ENCODE assay signal across 10 cellular contexts in genomic region chr2:231621051-231621879, GRCh38. TPM values are rescaled to one million over a fixed set of nuclear protein-coding genes. Genes with fewer than 3 reads are reported as not detected.
DNase-seq lines count a peak whose midpoint lies in the region; ATAC-seq and TF ChIP-seq lines count a peak whose summit lies in the region.
"Had no signal": no experiment of that assay in that cellular context is flagged by ENCODE, and none has a peak within 500 bp of the region (broad histone marks: within the 10 kb centered on the region; RNA-seq: fewer than 3 reads in every experiment).

No MANE protein-coding gene starts in this region.

- DNase-seq in stimulated activated naive CD4-positive, alpha-beta T cell treated with Interleukin-2 at 50 U/mL for 16 hours (lab: John Stamatoyannopoulos, UW) = peak; percentile 5
- no peak for DNase-seq in stimulated activated naive CD4-positive, alpha-beta T cell (lab: John Stamatoyannopoulos, UW)
- DNase-seq in caudate nucleus (lab: John Stamatoyannopoulos, UW) (peak in 13 of 61 donors; percentile 13 to 69 (median 27)), mucosa of descending colon (no peak), aorta (no peak), RWPE1 (ENCODE audit: low spot score) (no peak)
- DNase-seq: kidney glomerular epithelial cell had no signal

- H3K9me3 ChIP-seq in mucosa of descending colon = no peaks in the 10 kb centered on the region
- H3K9me3 ChIP-seq in aorta (ENCODE audit: control insufficient read depth, low read length) = no peaks in the 10 kb centered on the region

- H3K4me3 ChIP-seq in mucosa of descending colon (no peak overlapping the region), aorta (ENCODE audit: low read length in 2 of 2) (no peak overlapping the region)

- peak; percentile 27 for ATAC-seq in mucosa of descending colon
- ATAC-seq in aorta (ENCODE audit: low FRiP score) = peak; percentile 43
- ATAC-seq in GM19035 (IDR thresholded peaks at IDR 0.05; ENCODE audit: unreplicated experiment) = no peak
- no peak for ATAC-seq in GM21825 (IDR thresholded peaks at IDR 0.05; ENCODE audit: unreplicated experiment)

- TF ChIP-seq CTCF in mucosa of descending colon (IDR thresholded peaks at IDR 0.05) (no peak), RWPE1 (conservative IDR thresholded peaks at IDR 0.05; ENCODE audit: low read depth) (no peak)

- intact Hi-C loops in mucosa of descending colon (cut with DNase I, micrococcal nuclease) (no loop called here), aorta (cut with DNase I) (no loop called here)

- H3K4me1 ChIP-seq in mucosa of descending colon (ENCODE audit: low read depth) (peaks cover 8% of the 10 kb centered on the region), aorta (ENCODE audit: control insufficient read depth in 1 of 2, insufficient read depth in 2 of 2, low read length in 2 of 2) (no peaks in the 10 kb centered on the region)

- no peaks in the 10 kb centered on the region for H3K27me3 ChIP-seq in aorta (ENCODE audit: control insufficient read depth in 1 of 2, insufficient read depth in 2 of 2, low read length in 1 of 2)

- CTCF ChIA-PET in RWPE1 (lab: Yijun Ruan, JAX) = interaction anchor here (0.6 to 1.3 kb wide), 3 partner anchors 29 to 131 kb away, joined by 3 to 4 read pairs (median 3); no protein-coding TSS in a partner anchor

- H3K36me3 ChIP-seq in mucosa of descending colon (ENCODE audit: low read depth) (no peaks in the 10 kb centered on the region), aorta (ENCODE audit: control insufficient read depth in 1 of 2, insufficient read depth in 2 of 2, low read length in 1 of 2) (no peaks in the 10 kb centered on the region)

- peak overlapping the region; percentile 67 for H3K27ac ChIP-seq in caudate nucleus (ENCODE audit: low read depth, low read length)
- H3K27ac ChIP-seq in aorta (ENCODE audit: low read depth in 1 of 2, low read length in 2 of 2) = no peak overlapping the region
- H3K27ac ChIP-seq in RWPE1 = no peak overlapping the region; the same call in 1 of the 2 replicates

- POLR2A ChIA-PET in RWPE1 (lab: Yijun Ruan, JAX; ENCODE audit: low non-redundant PET) = interaction anchor here (0.7 kb wide), 1 partner anchor 157 kb away, joined by 7 read pairs; the partner anchor contains the start of gene NCL

- WGBS in aorta, 2 donors = 65 to 75% methylated on average over 25 of the region's 25 CpGs

RNA-seq across cellular contexts. Expression of gene TEX44, which starts 28.6 kb away (rescaled TPM):
- total RNA-seq in mucosa of descending colon = not detected
- total RNA-seq in aorta = not detected
- not detected for polyA plus RNA-seq in aorta
- total RNA-seq: subcutaneous adipose tissue had no signal

Comparison
In these comparisons a context has a peak if more than half of its experiments do, and no peak if none do; other contexts are left out.
1. ATAC-seq: peak in mucosa of descending colon (single experiment) and aorta (single experiment); none in GM19035 (single experiment) and GM21825 (single experiment).